Comparison of ENCODE assay signal across 8 cellular contexts in genomic region chr22:46578251-46578823, GRCh38. TPM values are rescaled to one million over a fixed set of nuclear protein-coding genes. Genes with fewer than 3 reads are reported as not detected.
DNase-seq lines count a peak whose midpoint lies in the region; ATAC-seq and TF ChIP-seq lines count a peak whose summit lies in the region.

No MANE protein-coding gene starts in this region.

- H3K27ac ChIP-seq in right atrium auricular region (peak overlapping the region; percentile 90 to 94), skeletal muscle tissue (ENCODE audit: low read depth, low read length) (peak overlapping the region; percentile 85)

- H3K4me1 ChIP-seq in HAP-1 (peaks cover 8% of the 10 kb centered on the region), right atrium auricular region (peaks cover 0 to 81% of the 10 kb centered on the region in 2 donors), skeletal muscle tissue (ENCODE audit: control insufficient read depth in 3 of 3, insufficient read depth in 3 of 3, low read length in 3 of 3) (peaks cover 59 to 64% (median 60%) of the 10 kb centered on the region in 3 donors)

- peak overlapping the region; percentile 95 for H3K4me3 Mint-ChIP-seq in activated T-helper 1 cell treated with anti-CD3 and anti-CD28 coated beads, Interleukin-12 subunit alpha, Interleukin-12 subunit beta, Interleukin-2, Interleukin-4 antibody, amounts not matched to agents 30 ng/mL and 10 ng/mL and 1 ng/mL, durations not matched to agents 14 hours and 24 hours and 36 hours

- H3K27ac Mint-ChIP-seq in activated T-helper 1 cell treated with anti-CD3 and anti-CD28 coated beads, Interleukin-12 subunit alpha, Interleukin-12 subunit beta, Interleukin-2, Interleukin-4 antibody, amounts not matched to agents 30 ng/mL and 10 ng/mL and 1 ng/mL, durations not matched to agents 14 hours and 24 hours and 36 hours = peak overlapping the region; percentile 63

- no peak for TF ChIP-seq CTCF in right atrium auricular region (IDR thresholded peaks at IDR 0.05)

- H3K36me3 Mint-ChIP-seq in activated T-helper 1 cell treated with anti-CD3 and anti-CD28 coated beads, Interleukin-12 subunit alpha, Interleukin-12 subunit beta, Interleukin-2, Interleukin-4 antibody, amounts not matched to agents 30 ng/mL and 10 ng/mL and 1 ng/mL, durations not matched to agents 14 hours and 24 hours and 36 hours (ENCODE audit: low read depth) = peaks cover 7% of the 10 kb centered on the region

- peaks cover 46% of the 10 kb centered on the region for H3K4me1 Mint-ChIP-seq in activated T-helper 1 cell treated with anti-CD3 and anti-CD28 coated beads, Interleukin-12 subunit alpha, Interleukin-12 subunit beta, Interleukin-2, Interleukin-4 antibody, amounts not matched to agents 30 ng/mL and 10 ng/mL and 1 ng/mL, durations not matched to agents 14 hours and 24 hours and 36 hours (ENCODE audit: low read depth)

- H3K36me3 ChIP-seq in HAP-1 (replicated peaks) (no peaks in the 10 kb centered on the region), right atrium auricular region (no peaks in the 10 kb centered on the region), skeletal muscle tissue (ENCODE audit: control insufficient read depth in 3 of 3, insufficient read depth in 3 of 3, low read length in 3 of 3) (no peaks in the 10 kb centered on the region)

- H3K9me3 ChIP-seq in HAP-1 (no peaks in the 10 kb centered on the region), right atrium auricular region (no peaks in the 10 kb centered on the region), skeletal muscle tissue (ENCODE audit: control insufficient read depth in 3 of 3, low read length in 3 of 3) (no peaks in the 10 kb centered on the region)

- ATAC-seq in activated CD4-positive, CD25-positive, alpha-beta regulatory T cell treated with anti-CD3 and anti-CD28 coated beads, Interleukin-2, amount 50 U/mL, for 24 hours = no peak

- in situ Hi-C loops in HAP-1 (cut with MboI; ENCODE audit: low sequenced_read_pairs) = no loop called here

- H3K9ac ChIP-seq in skeletal muscle tissue (ENCODE audit: low read depth in 1 of 3, low read length in 3 of 3) = peak overlapping the region; percentile 83 to 90 (median 88)

- DNase-seq in HAP-1 (ENCODE audit: low spot score in 2 of 2) (no peak), right atrium auricular region (ENCODE audit: low spot score) (no peak), GM03348 (ENCODE audit: low spot score) (no peak), COR-L47 (lab: John Stamatoyannopoulos, UW) (no peak)
- DNase-seq in activated T-helper 1 cell treated with anti-CD3 and anti-CD28 coated beads, Interleukin-12 subunit alpha, Interleukin-12 subunit beta, Interleukin-2, Interleukin-4 antibody, amounts not matched to agents 30 ng/mL and 10 ng/mL and 1 ng/mL, durations not matched to agents 14 hours and 24 hours and 36 hours (ENCODE audit: low spot score) = no peak
- no peak for DNase-seq in activated CD4-positive, CD25-positive, alpha-beta regulatory T cell treated with anti-CD3 and anti-CD28 coated beads, Interleukin-2, amount 50 U/mL, for 72 hours

- H3K4me3 ChIP-seq in HAP-1 = peak overlapping the region; percentile 53
- H3K4me3 ChIP-seq in right atrium auricular region = peak overlapping the region; percentile 73 to 81
- peak overlapping the region; percentile 75 to 88 (median 83) for H3K4me3 ChIP-seq in skeletal muscle tissue (ENCODE audit: low read length in 3 of 3)

- H3K9me3 Mint-ChIP-seq in activated T-helper 1 cell treated with anti-CD3 and anti-CD28 coated beads, Interleukin-12 subunit alpha, Interleukin-12 subunit beta, Interleukin-2, Interleukin-4 antibody, amounts not matched to agents 30 ng/mL and 10 ng/mL and 1 ng/mL, durations not matched to agents 14 hours and 24 hours and 36 hours = no peaks in the 10 kb centered on the region

- no peaks in the 10 kb centered on the region for H3K27me3 Mint-ChIP-seq in activated T-helper 1 cell treated with anti-CD3 and anti-CD28 coated beads, Interleukin-12 subunit alpha, Interleukin-12 subunit beta, Interleukin-2, Interleukin-4 antibody, amounts not matched to agents 30 ng/mL and 10 ng/mL and 1 ng/mL, durations not matched to agents 14 hours and 24 hours and 36 hours (ENCODE audit: insufficient read depth)

- intact Hi-C loops in activated T-helper 1 cell treated with anti-CD3 and anti-CD28 coated beads, Interleukin-12 subunit alpha, Interleukin-12 subunit beta, Interleukin-2, Interleukin-4 antibody, amounts not matched to agents 30 ng/mL and 10 ng/mL and 1 ng/mL, durations not matched to agents 14 hours and 24 hours and 36 hours (cut with micrococcal nuclease) = loop anchor here (1.0 to 5.0 kb wide), 2 partner anchors 26 to 541 kb away; no protein-coding TSS in a partner anchor

- H3K27me3 ChIP-seq in HAP-1 (ENCODE audit: low read depth) = no peaks in the 10 kb centered on the region
- H3K27me3 ChIP-seq in right atrium auricular region = no peaks in the 10 kb centered on the region
- no peaks in the 10 kb centered on the region for H3K27me3 ChIP-seq in skeletal muscle tissue (ENCODE audit: control insufficient read depth in 3 of 3, insufficient read depth in 3 of 3, low read length in 3 of 3)

RNA-seq across cellular contexts. Expression of gene CELSR1, which starts 40.9 kb away (rescaled TPM):
- total RNA-seq in activated T-helper 1 cell treated with anti-CD3 and anti-CD28 coated beads, Interleukin-12 subunit alpha, Interleukin-12 subunit beta, Interleukin-2, Interleukin-4 antibody, amounts not matched to agents 30 ng/mL and 10 ng/mL and 1 ng/mL, durations not matched to agents 14 hours and 24 hours and 36 hours = 0.39 and 0.44 TPM in 2 replicates
- total RNA-seq in right atrium auricular region (1 to 10 TPM; 7.1 to 9.6 TPM), skeletal muscle tissue (2.1 TPM)

RNA-seq across cellular contexts. Expression of gene GRAMD4, which starts 41.8 kb away (rescaled TPM):
- total RNA-seq in activated T-helper 1 cell treated with anti-CD3 and anti-CD28 coated beads, Interleukin-12 subunit alpha, Interleukin-12 subunit beta, Interleukin-2, Interleukin-4 antibody, amounts not matched to agents 30 ng/mL and 10 ng/mL and 1 ng/mL, durations not matched to agents 14 hours and 24 hours and 36 hours = 87.1 and 90.6 TPM in 2 replicates
- total RNA-seq in right atrium auricular region (10 to 100 TPM; 29.1 to 31.6 TPM), skeletal muscle tissue (26.1 TPM)
